15 cellular contexts compared by ENCODE assay signal in genomic region chr2:238484522-238485452, GRCh38.
"Had no signal": no experiment of that assay in that cellular context is flagged by ENCODE, and none has a peak within 500 bp of the region (broad histone marks: within the 10 kb centered on the region; RNA-seq: fewer than 3 reads in every experiment).

No MANE protein-coding gene starts in this region.

- H3K4me3 Mint-ChIP-seq: activated T-cell treated with anti-CD3 and anti-CD28 coated beads, Interleukin-2, amount 50 U/mL, for 72 hours; neural crest cell; stimulated activated effector memory CD8-positive, alpha-beta T cell treated with anti-CD3 and anti-CD28 coated beads, Interleukin-12 subunit alpha, Interleukin-12 subunit beta, amount 100 ng/mL, for 72 hours; T-helper 17 cell had no signal

- H3K4me1 ChIP-seq: heart left ventricle, left ventricle myocardium inferior, tibial nerve had no signal

- H3K27ac Mint-ChIP-seq: activated T-cell treated with anti-CD3 and anti-CD28 coated beads, Interleukin-2, amount 50 U/mL, for 72 hours; stimulated activated effector memory CD8-positive, alpha-beta T cell treated with anti-CD3 and anti-CD28 coated beads, Interleukin-12 subunit alpha, Interleukin-12 subunit beta, amount 100 ng/mL, for 72 hours; T-helper 17 cell had no signal

- H3K36me3 Mint-ChIP-seq: stimulated activated effector memory CD8-positive, alpha-beta T cell treated with anti-CD3 and anti-CD28 coated beads, Interleukin-12 subunit alpha, Interleukin-12 subunit beta, amount 100 ng/mL, for 72 hours had no signal

- H3K27me3 ChIP-seq: heart left ventricle, tibial nerve had no signal

- H3K4me1 Mint-ChIP-seq: neural crest cell; stimulated activated effector memory CD8-positive, alpha-beta T cell treated with anti-CD3 and anti-CD28 coated beads, Interleukin-12 subunit alpha, Interleukin-12 subunit beta, amount 100 ng/mL, for 72 hours; T-helper 17 cell had no signal

- DNase-seq: activated CD4-positive, alpha-beta T cell treated with anti-CD3 and anti-CD28 coated beads, Interleukin-2, amount 50 U/mL, for 4 hours; activated gamma-delta T cell treated with Interleukin-2 at 50 U/mL for 16 hours; activated T-cell treated with anti-CD3 and anti-CD28 coated beads, Interleukin-2, amount 50 U/mL, for 72 hours; caudate nucleus; cortex of kidney; effector CD8-positive, alpha-beta T cell; islet precursor cell; left ventricle myocardium inferior; mesenchymal stem cell; small intestine; T-helper 17 cell had no signal

- H3K27ac ChIP-seq: heart left ventricle, left ventricle myocardium inferior, tibial nerve had no signal

- H3K27me3 Mint-ChIP-seq: T-helper 17 cell had no signal

- H3K4me3 ChIP-seq: heart left ventricle, left ventricle myocardium inferior, tibial nerve had no signal

- H3K36me3 ChIP-seq: heart left ventricle, left ventricle myocardium inferior, tibial nerve had no signal
